19 cellular contexts compared by ENCODE assay signal in the genomic region with DNA sequence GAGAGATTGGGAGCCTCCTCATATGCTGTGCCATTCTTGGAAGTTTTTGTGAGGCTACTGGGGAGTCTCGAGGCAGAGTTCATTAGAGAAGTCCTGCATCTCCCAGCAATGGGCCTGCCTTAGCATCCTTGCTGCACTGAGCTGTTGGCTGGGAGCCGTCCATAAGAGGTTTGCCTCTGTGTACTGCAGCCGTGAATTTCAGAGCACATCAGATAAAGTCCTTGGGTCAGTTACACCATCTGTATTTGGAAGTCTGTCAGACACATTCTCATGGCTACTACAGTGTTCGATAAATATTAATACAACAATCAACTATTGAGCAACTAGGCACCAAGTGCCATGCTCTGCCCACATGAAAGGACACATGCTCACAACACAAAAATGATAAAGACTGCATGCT.
A peak's percentile ranks its signal among the peaks of the same experiment; 100 is the strongest.
DNase-seq lines count a peak whose midpoint lies in the region; ATAC-seq, FAIRE-seq and TF ChIP-seq lines count a peak whose summit lies in the region.
"Had no signal": no experiment of that assay in that cellular context is flagged by ENCODE, and none has a peak within 500 bp of the region (broad histone marks: within the 10 kb centered on the region; RNA-seq: fewer than 3 reads in every experiment).

No MANE protein-coding gene starts in this region.

- no peaks in the 10 kb centered on the region for H3K79me2 ChIP-seq in HepG2 (ENCODE audit: insufficient read depth, low read length)

- CTCF ChIA-PET in HepG2 (lab: Yijun Ruan, JAX; ENCODE audit: low intra/inter-chr PET ratio, low total read pairs): no interaction called here

- peaks cover 0 to 1% (median 0%) of the 10 kb centered on the region in 4 donors for H3K4me1 Mint-ChIP-seq in naive thymus-derived CD8-positive, alpha-beta T cell
- H3K4me1 Mint-ChIP-seq: CD4-positive, alpha-beta memory T cell had no signal

- H3K4me2 ChIP-seq in HepG2 (ENCODE audit: low read depth, low read length): no peak overlapping the region
- H3K4me2 ChIP-seq: GM23338 had no signal

- no peak for TF ChIP-seq POLR2A in right lobe of liver (IDR thresholded peaks at IDR 0.05)
- no peak for TF ChIP-seq POLR2A in HepG2 (IDR thresholded peaks at IDR 0.05; ENCODE audit: insufficient read depth in 1 of 2, low read depth in 2 of 2, low read length in 2 of 2)

- H3K4me3 ChIP-seq in right lobe of liver (no peak overlapping the region), HepG2 (replicated peaks in 1 of 3; ENCODE audit: insufficient read depth in 1 of 3, low read depth in 2 of 3, low read length in 3 of 3) (no peak overlapping the region), RWPE2 (ENCODE audit: severe bottlenecking) (no peak overlapping the region), left lung (no peak overlapping the region), heart right ventricle (no peak overlapping the region)
- H3K4me3 ChIP-seq: GM23338 had no signal

- peaks cover 5 to 33% (median 17%) of the 10 kb centered on the region in 5 donors for H3K27me3 Mint-ChIP-seq in naive thymus-derived CD8-positive, alpha-beta T cell

- intact Hi-C loops in right lobe of liver (cut with DNase I): no loop called here
- intact Hi-C loops in HepG2 (cut with micrococcal nuclease; ENCODE audit: unreplicated experiment): no loop called here
- intact Hi-C loops in left lung (cut with DNase I): no loop called here
- intact Hi-C loops in heart right ventricle (cut with DNase I): no loop called here

- no peak overlapping the region for H3K4me3 Mint-ChIP-seq in naive thymus-derived CD8-positive, alpha-beta T cell
- H3K4me3 Mint-ChIP-seq: GM23338, H9 had no signal

- H3K9me3 ChIP-seq in right lobe of liver (no peaks in the 10 kb centered on the region), HepG2 (ENCODE audit: low read length) (no peaks in the 10 kb centered on the region), RWPE2 (ENCODE audit: severe bottlenecking) (no peaks in the 10 kb centered on the region), left lung (no peaks in the 10 kb centered on the region), heart right ventricle (peaks cover 0 to under 1% (median 0%) of the 10 kb centered on the region in 11 donors)

- H3K4me1 ChIP-seq in right lobe of liver (no peaks in the 10 kb centered on the region), HepG2 (ENCODE audit: insufficient read depth, low read length) (peaks cover 5% of the 10 kb centered on the region), RWPE2 (ENCODE audit: insufficient read depth, poor library complexity, severe bottlenecking) (peaks cover 31% of the 10 kb centered on the region), left lung (no peaks in the 10 kb centered on the region), heart right ventricle (no peaks in the 10 kb centered on the region)

- WGBS in right lobe of liver (ENCODE audit: insufficient coverage, low coverage, low lambda C conversion rate, missing lambda C conversion rate): 38% methylated on average over 4 of the region's 4 CpGs
- 0% methylated on average over 2 of the region's 4 CpGs for WGBS in HepG2 (ENCODE audit: low lambda C conversion rate)
- 74 to 76% methylated on average over 4 of the region's 4 CpGs for WGBS in heart right ventricle, 2 donors

- H3K9me3 Mint-ChIP-seq in naive thymus-derived CD8-positive, alpha-beta T cell: peaks cover 0 to 9% (median 3%) of the 10 kb centered on the region in 9 donors

- H3K27me3 ChIP-seq in right lobe of liver: no peaks in the 10 kb centered on the region
- peaks cover under 1 to 2% of the 10 kb centered on the region in 2 experiments; a peak in 3 of 5 replicates for H3K27me3 ChIP-seq in HepG2 (ENCODE audit: control insufficient read depth in 1 of 2, insufficient read depth in 2 of 2, low read length in 2 of 2)
- no peaks in the 10 kb centered on the region for H3K27me3 ChIP-seq in RWPE2 (ENCODE audit: insufficient read depth, poor library complexity, severe bottlenecking)
- H3K27me3 ChIP-seq in left lung: no peaks in the 10 kb centered on the region
- H3K27me3 ChIP-seq in heart right ventricle: peaks cover 0 to 4% (median 0%) of the 10 kb centered on the region in 7 donors

- TF ChIP-seq CTCF in right lobe of liver (IDR thresholded peaks at IDR 0.05): no peak
- no peak for TF ChIP-seq CTCF in HepG2 (CRISPR knock-in tag; IDR thresholded peaks at IDR 0.05)
- TF ChIP-seq CTCF in RWPE2 (IDR thresholded peaks at IDR 0.05; ENCODE audit: poor library complexity, severe bottlenecking): no peak
- TF ChIP-seq CTCF in left lung (IDR thresholded peaks at IDR 0.05): no peak
- TF ChIP-seq CTCF in heart right ventricle (IDR thresholded peaks at IDR 0.05): no peak

- peaks cover 0 to 8% (median 0%) of the 10 kb centered on the region in 3 donors for H3K36me3 Mint-ChIP-seq in naive thymus-derived CD8-positive, alpha-beta T cell
- H3K36me3 Mint-ChIP-seq: CD4-positive, alpha-beta memory T cell had no signal

- no peak for FAIRE-seq in HepG2 (lab: Jason Lieb, UNC)
- peak; percentile 27 for FAIRE-seq in urothelium cell line (lab: Jason Lieb, UNC)
- FAIRE-seq: GM12891, GM18507 had no signal

- H3K36me3 ChIP-seq in right lobe of liver (no peaks in the 10 kb centered on the region), HepG2 (replicated peaks in 1 of 2; ENCODE audit: control insufficient read depth in 1 of 2, insufficient read depth in 2 of 2, low read length in 2 of 2) (no peaks in the 10 kb centered on the region), RWPE2 (ENCODE audit: low read depth) (no peaks in the 10 kb centered on the region; the same call in 1 of the 2 replicates), left lung (no peaks in the 10 kb centered on the region), heart right ventricle (no peaks in the 10 kb centered on the region)

- no peak overlapping the region for H3K27ac Mint-ChIP-seq in naive thymus-derived CD8-positive, alpha-beta T cell
- H3K27ac Mint-ChIP-seq: CD4-positive, alpha-beta memory T cell; GM23338; H9 had no signal

- TF ChIP-seq RAD21 in HepG2 (CRISPR knock-in tag; IDR thresholded peaks at IDR 0.05): no peak

- H3K27ac ChIP-seq in right lobe of liver (no peak overlapping the region), HepG2 (ENCODE audit: extremely low read length, insufficient read depth, low read length) (no peak overlapping the region), RWPE2 (ENCODE audit: poor library complexity, severe bottlenecking) (peak overlapping the region; percentile 81), left lung (no peak overlapping the region), heart right ventricle (no peak overlapping the region)

- no TSS peak for BruUV-seq in HepG2 (replicated peaks; lab: Mats Ljungman, UMichigan)

- H3K9ac ChIP-seq in HepG2 (ENCODE audit: insufficient read depth, low read depth, low read length): no peak overlapping the region

- no peak overlapping the region for H2AFZ ChIP-seq in HepG2 (ENCODE audit: low read length)
- H2AFZ ChIP-seq: GM23338 had no signal

- POLR2A ChIA-PET in HepG2 (lab: Yijun Ruan, JAX): no interaction called here
- POLR2A ChIA-PET in naive thymus-derived CD8-positive, alpha-beta T cell (lab: Charles Lee): no interaction called here

- no peaks in the 10 kb centered on the region for H4K20me1 ChIP-seq in HepG2 (ENCODE audit: insufficient read depth, low read length)

- TF ChIP-seq EP300 in HepG2 (IDR thresholded peaks at IDR 0.05; ENCODE audit: low read depth in 2 of 2, low read length in 2 of 2): no peak
- TF ChIP-seq EP300 in HepG2 (CRISPR knock-in tag; IDR thresholded peaks at IDR 0.05; ENCODE audit: borderline replicate concordance): no peak

- peak; percentile 47 to 88 (median 74) for ATAC-seq in right lobe of liver
- ATAC-seq in HepG2: no peak
- no peak for ATAC-seq in RWPE2 (ENCODE audit: low read depth)
- ATAC-seq in left lung: peak; percentile 75
- no peak for ATAC-seq in heart right ventricle
- no peak for ATAC-seq in HG02642 (IDR thresholded peaks at IDR 0.05; ENCODE audit: poor library complexity, unreplicated experiment)
- ATAC-seq in naive thymus-derived CD8-positive, alpha-beta T cell: no peak
- ATAC-seq: GM23338, HCT116 had no signal

- DNase-seq in right lobe of liver (no peak), HepG2 (ENCODE audit: low spot score) (no peak), RWPE2 (ENCODE audit: low spot score) (no peak), left lung (no peak), urothelium cell line (ENCODE audit: low spot score) (no peak), heart right ventricle (no peak)
- no peak for DNase-seq in naive thymus-derived CD8-positive, alpha-beta T cell
- DNase-seq: C1 segment of cervical spinal cord; Calu3; CD4-positive, alpha-beta memory T cell; COR-L47; DMS79; GF-D8; H9 had no signal

- in situ Hi-C loops in HepG2 (cut with HindIII; ENCODE audit: extremely low pct_ligation_motif_present, low pct_unique_long_range_greater_than_20kb): no loop called here

TF ChIP-seq in HepG2, 621 proteins besides CTCF, POLR2A, EP300 and RAD21 (continues in another document):
- TF ChIP-seq YEATS2 (CRISPR knock-in tag; IDR thresholded peaks at IDR 0.05; ENCODE audit: borderline replicate concordance) (no peak), HNRNPH1 (optimal IDR thresholded peaks at IDR 0.05; ENCODE audit: low read depth, low read length) (no peak), NAIF1 (CRISPR knock-in tag; IDR thresholded peaks at IDR 0.05; ENCODE audit: borderline replicate concordance) (no peak), RXRA (CRISPR knock-in tag; IDR thresholded peaks at IDR 0.05) (no peak)
- TF ChIP-seq, protein P1, sequence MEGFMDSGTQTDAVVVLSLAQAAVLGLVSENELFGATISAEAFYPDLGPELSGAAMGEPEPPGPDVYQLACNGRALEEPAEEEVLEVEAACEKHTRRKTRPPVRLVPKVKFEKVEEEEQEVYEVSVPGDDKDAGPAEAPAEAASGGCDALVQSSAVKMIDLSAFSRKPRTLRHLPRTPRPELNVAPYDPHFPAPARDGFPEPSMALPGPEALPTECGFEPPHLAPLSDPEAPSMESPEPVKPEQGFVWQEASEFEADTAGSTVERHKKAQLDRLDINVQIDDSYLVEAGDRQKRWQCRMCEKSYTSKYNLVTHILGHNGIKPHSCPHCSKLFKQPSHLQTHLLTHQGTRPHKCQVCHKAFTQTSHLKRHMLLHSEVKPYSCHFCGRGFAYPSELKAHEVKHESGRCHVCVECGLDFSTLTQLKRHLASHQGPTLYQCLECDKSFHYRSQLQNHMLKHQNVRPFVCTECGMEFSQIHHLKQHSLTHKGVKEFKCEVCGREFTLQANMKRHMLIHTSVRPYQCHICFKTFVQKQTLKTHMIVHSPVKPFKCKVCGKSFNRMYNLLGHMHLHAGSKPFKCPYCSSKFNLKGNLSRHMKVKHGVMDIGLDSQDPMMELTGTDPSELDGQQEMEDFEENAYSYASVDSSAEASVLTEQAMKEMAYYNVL (CRISPR knock-in tag; IDR thresholded peaks at IDR 0.05; ENCODE audit: borderline replicate concordance): no peak
- TF ChIP-seq, protein P2, sequence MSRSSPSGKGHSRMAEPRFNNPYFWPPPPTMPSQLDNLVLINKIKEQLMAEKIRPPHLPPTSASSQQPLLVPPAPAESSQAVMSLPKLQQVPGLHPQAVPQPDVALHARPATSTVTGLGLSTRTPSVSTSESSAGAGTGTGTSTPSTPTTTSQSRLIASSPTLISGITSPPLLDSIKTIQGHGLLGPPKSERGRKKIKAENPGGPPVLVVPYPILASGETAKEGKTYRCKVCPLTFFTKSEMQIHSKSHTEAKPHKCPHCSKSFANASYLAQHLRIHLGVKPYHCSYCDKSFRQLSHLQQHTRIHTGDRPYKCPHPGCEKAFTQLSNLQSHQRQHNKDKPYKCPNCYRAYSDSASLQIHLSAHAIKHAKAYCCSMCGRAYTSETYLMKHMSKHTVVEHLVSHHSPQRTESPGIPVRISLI (CRISPR knock-in tag; IDR thresholded peaks at IDR 0.05; ENCODE audit: borderline replicate concordance): no peak

Comparison
In these comparisons a context has a peak if more than half of its experiments do, and no peak if none do; other contexts are left out.
1. ATAC-seq: peak in right lobe of liver (4 of 4) and left lung (single experiment); none in HepG2 (single experiment), RWPE2 (single experiment), heart right ventricle (0 of 8), HG02642 (single experiment) and naive thymus-derived CD8-positive, alpha-beta T cell (0 of 2).